8 cellular contexts compared by ENCODE assay signal in the genomic region with DNA sequence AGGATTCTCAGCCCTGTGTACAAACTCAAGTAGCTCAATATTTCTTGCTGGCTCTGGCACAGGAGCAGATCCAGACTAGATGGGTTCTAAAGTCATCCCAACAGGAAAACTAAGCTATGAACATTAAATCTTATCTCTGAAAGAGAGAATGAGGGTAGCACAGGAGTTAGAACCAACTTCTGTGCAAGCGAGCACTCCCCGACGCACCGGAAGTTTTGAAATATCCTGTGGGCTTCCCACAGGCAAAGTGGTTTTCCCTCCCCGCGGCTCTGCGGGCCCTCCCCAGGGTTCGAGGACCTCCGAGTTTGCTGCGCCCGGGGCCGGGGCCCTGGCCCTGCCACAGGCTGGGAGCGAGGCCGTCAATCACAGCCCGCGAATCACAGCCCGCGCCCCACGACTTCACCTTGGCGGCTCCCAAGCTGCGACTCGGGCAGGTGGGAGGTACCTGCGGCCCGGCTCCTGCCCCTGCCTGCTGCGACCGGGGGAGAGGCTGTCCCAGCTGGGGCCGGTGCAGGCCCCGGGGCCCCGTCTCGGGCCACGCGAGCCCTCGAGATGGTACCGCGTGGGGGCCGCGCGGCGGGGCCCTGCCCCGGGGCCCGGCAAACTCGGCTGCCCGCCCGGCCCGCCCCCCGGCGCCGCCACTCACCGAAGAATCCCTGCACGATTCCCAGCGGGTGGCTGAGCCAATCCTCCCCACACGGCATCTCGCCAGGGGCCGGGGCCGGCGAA. TPM values are rescaled to one million over a fixed set of nuclear protein-coding genes. Genes with fewer than 3 reads are reported as not detected.
DNase-seq lines count a peak whose midpoint lies in the region; ATAC-seq and TF ChIP-seq lines count a peak whose summit lies in the region.

No MANE protein-coding gene starts in this region.

- H3K36me3 ChIP-seq in DND-41 (ENCODE audit: insufficient read depth, low read length) (peaks cover 11% of the 10 kb centered on the region), iPS-18a (ENCODE audit: control insufficient read depth, low read depth, low read length) (no peaks in the 10 kb centered on the region), smooth muscle cell (ENCODE audit: low read depth) (no peaks in the 10 kb centered on the region)

- H3K9me3 ChIP-seq in DND-41 (ENCODE audit: insufficient read depth, low read length, severe bottlenecking) (no peaks in the 10 kb centered on the region), iPS-18a (ENCODE audit: control insufficient read depth, low read depth, low read length) (no peaks in the 10 kb centered on the region), smooth muscle cell (replicated peaks; ENCODE audit: low read depth) (no peaks in the 10 kb centered on the region)

- TF ChIP-seq CTCF in DND-41 (IDR thresholded peaks at IDR 0.05; ENCODE audit: borderline replicate concordance, extremely low read depth, low read length, poor library complexity, severe bottlenecking) (no peak), smooth muscle cell (IDR thresholded peaks at IDR 0.05; ENCODE audit: borderline replicate concordance, insufficient read depth, poor library complexity, severe bottlenecking) (no peak)

- H3K4me3 ChIP-seq in DND-41 (ENCODE audit: low read depth in 1 of 2, low read length in 2 of 2) (peak overlapping the region; percentile 49 to 66), iPS-18a (ENCODE audit: low read length) (peak overlapping the region; percentile 92), smooth muscle cell (peak overlapping the region; percentile 70)

- H3K4me1 ChIP-seq in DND-41 (ENCODE audit: insufficient read depth, low read length) (peaks cover 46% of the 10 kb centered on the region), iPS-18a (ENCODE audit: control insufficient read depth, low read depth, low read length) (peaks cover 6% of the 10 kb centered on the region), smooth muscle cell (ENCODE audit: low read depth) (peaks cover 16% of the 10 kb centered on the region)

- peak; percentile 77 for DNase-seq in DND-41
- peak; percentile 24 for DNase-seq in HuH-7.5 (ENCODE audit: low spot score)
- DNase-seq in SW480 (ENCODE audit: low spot score) = peak; percentile 37
- DNase-seq in amniotic epithelial cell (ENCODE audit: low read depth) = peak; percentile 58
- DNase-seq in smooth muscle cell (lab: John Stamatoyannopoulos, UW; ENCODE audit: unreplicated experiment) = peak; percentile 29
- no peak for DNase-seq in COLO829 (ENCODE audit: low spot score)

- H3K27me3 ChIP-seq in DND-41 (ENCODE audit: insufficient read depth, low read length, poor library complexity) (no peaks in the 10 kb centered on the region), iPS-18a (ENCODE audit: control insufficient read depth, insufficient read depth, low read length) (no peaks in the 10 kb centered on the region), smooth muscle cell (ENCODE audit: low read depth) (no peaks in the 10 kb centered on the region)

- WGBS in smooth muscle cell (ENCODE audit: low lambda C conversion rate) = 2% methylated on average over 28 of the region's 56 CpGs

- H3K4me2 ChIP-seq in DND-41 (ENCODE audit: insufficient read depth, low read length) (peak overlapping the region; percentile 90), smooth muscle cell (peak overlapping the region; percentile 100)

- H3K79me2 ChIP-seq in DND-41 (ENCODE audit: insufficient read depth, low read length) (peaks cover 68% of the 10 kb centered on the region), smooth muscle cell (ENCODE audit: low read depth) (peaks cover 52% of the 10 kb centered on the region)

- peak; percentile 47 for ATAC-seq in DND-41 (ENCODE audit: insufficient read depth, low read depth)
- ATAC-seq in GM21515 (IDR thresholded peaks at IDR 0.05; ENCODE audit: unreplicated experiment) = peak; percentile 42

- H3K27ac ChIP-seq in DND-41 (ENCODE audit: low read length) (peak overlapping the region; percentile 94), iPS-18a (ENCODE audit: low read length) (no peak overlapping the region), smooth muscle cell (ENCODE audit: low read depth) (peak overlapping the region; percentile 64)

- H3F3A ChIP-seq in smooth muscle cell (ENCODE audit: low read depth) = peaks cover 12% of the 10 kb centered on the region

- H4K20me1 ChIP-seq in DND-41 (ENCODE audit: insufficient read depth, low read length) (peaks cover 50% of the 10 kb centered on the region), smooth muscle cell (ENCODE audit: low read depth) (peaks cover 49% of the 10 kb centered on the region)

- H2AFZ ChIP-seq in DND-41 (ENCODE audit: low read depth, low read length) = peak overlapping the region; percentile 99
- peak overlapping the region; percentile 94 for H2AFZ ChIP-seq in smooth muscle cell (ENCODE audit: low read depth)

- peak overlapping the region; percentile 89 for H3K9ac ChIP-seq in DND-41 (ENCODE audit: low read depth, low read length)
- H3K9ac ChIP-seq in iPS-18a (ENCODE audit: low read length) = peak overlapping the region; percentile 81
- peak overlapping the region; percentile 74 for H3K9ac ChIP-seq in smooth muscle cell (ENCODE audit: low read depth)

RNA-seq across cellular contexts. Expression of gene MCMBP, which starts 0.6 kb away (rescaled TPM):
- 46.2 and 57.4 TPM in 2 replicates for total RNA-seq in smooth muscle cell
- polyA plus RNA-seq in smooth muscle cell = 33.2 and 42.5 TPM in 2 replicates

RNA-seq across cellular contexts. Expression of gene SEC23IP, which starts 20.5 kb away (rescaled TPM):
- total RNA-seq in smooth muscle cell = 33.0 and 35.9 TPM in 2 replicates
- polyA plus RNA-seq in smooth muscle cell = 39.2 and 49.4 TPM in 2 replicates
